Comparison of ENCODE assay signal across 8 cellular contexts in genomic region chr13:95301947-95302386, GRCh38. TPM values are rescaled to one million over a fixed set of nuclear protein-coding genes. Genes with fewer than 3 reads are reported as not detected.
A peak's percentile ranks its signal among the peaks of the same experiment; 100 is the strongest.
DNase-seq lines count a peak whose midpoint lies in the region; ATAC-seq and TF ChIP-seq lines count a peak whose summit lies in the region.

No MANE protein-coding gene starts in this region.

- H3K36me3 ChIP-seq in Peyer's patch (no peaks in the 10 kb centered on the region), endocrine pancreas (ENCODE audit: control insufficient read depth, insufficient read depth, low read length) (no peaks in the 10 kb centered on the region), osteoblast (ENCODE audit: insufficient read depth, low read length) (no peaks in the 10 kb centered on the region)

- peaks cover 15% of the 10 kb centered on the region for H3K79me2 ChIP-seq in osteoblast (ENCODE audit: insufficient read depth, low read length)

- no peaks in the 10 kb centered on the region for H4K20me1 ChIP-seq in osteoblast (ENCODE audit: insufficient read depth, low read length)

- DNase-seq in activated T-cell treated with anti-CD3 and anti-CD28 coated beads for 4 hours (peak; percentile 29), Peyer's patch (no peak), osteoblast (ENCODE audit: insufficient read length, low spot score, missing footprints) (no peak), HK-2 (ENCODE audit: unreplicated experiment) (no peak)
- no peak for DNase-seq in activated T-cell treated with anti-CD3 and anti-CD28 coated beads, Interleukin-2, amount 50 U/mL, for 1 hour

- TF ChIP-seq POLR2A in Peyer's patch (IDR thresholded peaks at IDR 0.05) = no peak

- H3K9me3 ChIP-seq in Peyer's patch (no peaks in the 10 kb centered on the region), endocrine pancreas (ENCODE audit: control insufficient read depth, low read length) (no peaks in the 10 kb centered on the region), osteoblast (ENCODE audit: low read depth, low read length) (no peaks in the 10 kb centered on the region)

- peaks cover 0 to 35% (median 2%) of the 10 kb centered on the region in 4 donors for H3K4me1 ChIP-seq in Peyer's patch
- no peaks in the 10 kb centered on the region for H3K4me1 ChIP-seq in endocrine pancreas (ENCODE audit: control insufficient read depth, insufficient read depth, low read length)
- H3K4me1 ChIP-seq in osteoblast (ENCODE audit: insufficient read depth, low read length) = peaks cover 9% of the 10 kb centered on the region

- peak overlapping the region; percentile 97 for H3K4me2 ChIP-seq in osteoblast (ENCODE audit: insufficient read depth, low read length)

- H3K27ac ChIP-seq in Peyer's patch = peak overlapping the region; percentile 69 to 87 (median 80)
- H3K27ac ChIP-seq in osteoblast (ENCODE audit: low read depth, low read length) = no peak overlapping the region

- peak overlapping the region; percentile 44 for H3K9ac ChIP-seq in endocrine pancreas (ENCODE audit: control insufficient read depth, insufficient read depth, low read length)

- peak overlapping the region; percentile 65 to 95 (median 72) for H3K4me3 ChIP-seq in Peyer's patch
- no peak overlapping the region for H3K4me3 ChIP-seq in endocrine pancreas (ENCODE audit: control insufficient read depth, insufficient read depth, low read length)
- peak overlapping the region; percentile 88 for H3K4me3 ChIP-seq in osteoblast (ENCODE audit: insufficient read depth, low read length)

- ATAC-seq in HG02759 (IDR thresholded peaks at IDR 0.05; ENCODE audit: unreplicated experiment) (no peak), HG03175 (IDR thresholded peaks at IDR 0.05; ENCODE audit: unreplicated experiment) (no peak)

- TF ChIP-seq CTCF in Peyer's patch (IDR thresholded peaks at IDR 0.05) (no peak), osteoblast (IDR thresholded peaks at IDR 0.05; ENCODE audit: extremely low read depth, low read depth, low read length) (no peak)

- H3K27me3 ChIP-seq in Peyer's patch (no peaks in the 10 kb centered on the region), endocrine pancreas (ENCODE audit: control insufficient read depth, insufficient read depth, low read length) (no peaks in the 10 kb centered on the region), osteoblast (ENCODE audit: insufficient read depth, low read length) (no peaks in the 10 kb centered on the region)

- peak overlapping the region; percentile 95 for H2AFZ ChIP-seq in osteoblast (ENCODE audit: low read length)

RNA-seq across cellular contexts. Expression of gene ABCC4, which starts 0.7 kb away (rescaled TPM):
- total RNA-seq in Peyer's patch (10 to 100 TPM in 3 of 4 donors, 1 to 10 TPM in 1; 7.2 to 81.7 (median 13.7) TPM), osteoblast (27.5 and 41.5 TPM in 2 replicates)
